1 cellular context compared by ENCODE assay signal in genomic region chr5:31328031-31328430, GRCh38.
TF ChIP-seq lines count a peak whose summit lies in the region.

No MANE protein-coding gene starts in this region.

TF ChIP-seq in GM23338, 12 proteins besides CTCF, POLR2A, EP300 and RAD21 (continued from another document):
- no peak for TF ChIP-seq ZNF462 (CRISPR knock-in tag; IDR thresholded peaks at IDR 0.05)
- no peak for TF ChIP-seq STAT1 (IDR thresholded peaks at IDR 0.05; ENCODE audit: unreplicated experiment)
